Comparison of ENCODE assay signal across 14 cellular contexts in the genomic region with DNA sequence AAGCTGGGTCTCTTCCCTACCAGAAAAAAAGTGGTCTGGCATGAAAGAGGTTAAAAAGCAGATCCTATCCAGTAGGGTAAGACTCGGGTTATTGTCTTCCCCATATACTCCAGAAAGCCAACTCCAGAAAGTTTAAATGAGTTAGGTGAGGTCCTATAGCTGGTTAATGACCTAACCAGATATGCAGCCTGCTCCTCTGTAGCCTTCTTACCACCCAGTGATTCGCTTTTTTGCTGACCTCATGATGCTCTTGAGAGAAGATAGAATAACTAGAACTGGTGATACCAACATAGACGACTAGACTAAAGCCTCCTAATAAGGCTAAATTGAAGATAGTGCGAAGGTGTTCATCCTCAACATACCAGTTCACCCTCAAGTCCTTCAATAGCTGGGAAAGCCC. TPM values are rescaled to one million over a fixed set of nuclear protein-coding genes. Genes with fewer than 3 reads are reported as not detected.
DNase-seq lines count a peak whose midpoint lies in the region; ATAC-seq lines count a peak whose summit lies in the region.
"Had no signal": no experiment of that assay in that cellular context is flagged by ENCODE, and none has a peak within 500 bp of the region (broad histone marks: within the 10 kb centered on the region; RNA-seq: fewer than 3 reads in every experiment).

No MANE protein-coding gene starts in this region.

- H3K27ac ChIP-seq in layer of hippocampus (ENCODE audit: low read depth, low read length), result peak overlapping the region; percentile 65
- peak overlapping the region; percentile 11 for H3K27ac ChIP-seq in substantia nigra (ENCODE audit: low read depth, low read length, poor library complexity, severe bottlenecking)
- H3K27ac ChIP-seq: A549 had no signal

- H3K4me3 Mint-ChIP-seq in activated CD4-positive, alpha-beta T cell treated with anti-CD3 and anti-CD28 coated beads, Interleukin-2, amount 10 ng/mL, durations not matched to agents 24 days and 14 days, result peak overlapping the region; percentile 89
- H3K4me3 Mint-ChIP-seq in activated T-helper 1 cell treated with anti-CD3 and anti-CD28 coated beads, Interleukin-12 subunit alpha, Interleukin-12 subunit beta, Interleukin-2, Interleukin-4 antibody, amounts not matched to agents 30 ng/mL and 10 ng/mL and 1 ng/mL, durations not matched to agents 14 hours and 24 hours and 36 hours, result peak overlapping the region; percentile 97

- no peak for DNase-seq in activated CD4-positive, alpha-beta T cell treated with anti-CD3 and anti-CD28 coated beads, Interleukin-2, amount 10 ng/mL, durations not matched to agents 24 days and 14 days
- DNase-seq in activated CD4-positive, alpha-beta T cell treated with anti-CD3 and anti-CD28 coated beads for 1 hour, result no peak
- no peak for DNase-seq in activated T-helper 1 cell treated with anti-CD3 and anti-CD28 coated beads, Interleukin-12 subunit alpha, Interleukin-12 subunit beta, Interleukin-2, Interleukin-4 antibody, amounts not matched to agents 30 ng/mL and 10 ng/mL and 1 ng/mL, durations not matched to agents 14 hours and 24 hours and 36 hours (ENCODE audit: low spot score)
- DNase-seq in substantia nigra (lab: John Stamatoyannopoulos, UW) (no peak), NCI-H82 treated with DMSO at 0.1 percent for 48 hours (lab: John Stamatoyannopoulos, UW; ENCODE audit: unreplicated experiment) (no peak), mucosa of gallbladder (ENCODE audit: low spot score) (no peak)
- DNase-seq: DMS79, NCI-H1092, NCI-H526 treated with DMSO at 0.1 percent for 48 hours had no signal

- H3K4me1 Mint-ChIP-seq in activated CD4-positive, alpha-beta T cell treated with anti-CD3 and anti-CD28 coated beads, Interleukin-2, amount 10 ng/mL, durations not matched to agents 24 days and 14 days, result peaks cover 47% of the 10 kb centered on the region
- peaks cover 58% of the 10 kb centered on the region for H3K4me1 Mint-ChIP-seq in activated T-helper 1 cell treated with anti-CD3 and anti-CD28 coated beads, Interleukin-12 subunit alpha, Interleukin-12 subunit beta, Interleukin-2, Interleukin-4 antibody, amounts not matched to agents 30 ng/mL and 10 ng/mL and 1 ng/mL, durations not matched to agents 14 hours and 24 hours and 36 hours (ENCODE audit: low read depth)

- H3K36me3 Mint-ChIP-seq in activated CD4-positive, alpha-beta T cell treated with anti-CD3 and anti-CD28 coated beads, Interleukin-2, amount 10 ng/mL, durations not matched to agents 24 days and 14 days (ENCODE audit: low read depth), result peaks cover 56% of the 10 kb centered on the region
- H3K36me3 Mint-ChIP-seq in activated T-helper 1 cell treated with anti-CD3 and anti-CD28 coated beads, Interleukin-12 subunit alpha, Interleukin-12 subunit beta, Interleukin-2, Interleukin-4 antibody, amounts not matched to agents 30 ng/mL and 10 ng/mL and 1 ng/mL, durations not matched to agents 14 hours and 24 hours and 36 hours (ENCODE audit: low read depth), result peaks cover 45% of the 10 kb centered on the region

- intact Hi-C loops in activated CD4-positive, alpha-beta T cell treated with anti-CD3 and anti-CD28 coated beads, Interleukin-2, amount 10 ng/mL, durations not matched to agents 24 days and 14 days (cut with micrococcal nuclease), result loop anchor here (1.0 to 5.0 kb wide), 4 partner anchors 29 to 83 kb away; partner anchors contain the start of gene GIMAP6
- intact Hi-C loops in activated T-helper 1 cell treated with anti-CD3 and anti-CD28 coated beads, Interleukin-12 subunit alpha, Interleukin-12 subunit beta, Interleukin-2, Interleukin-4 antibody, amounts not matched to agents 30 ng/mL and 10 ng/mL and 1 ng/mL, durations not matched to agents 14 hours and 24 hours and 36 hours (cut with micrococcal nuclease), result loop anchor here (1.0 kb wide), 6 partner anchors 17 to 266 kb away; partner anchors contain the start of gene GIMAP6

- H3K27me3 ChIP-seq in layer of hippocampus (ENCODE audit: control insufficient read depth, insufficient read depth, low read length), result no peaks in the 10 kb centered on the region

- no peaks in the 10 kb centered on the region for H3K27me3 Mint-ChIP-seq in activated CD4-positive, alpha-beta T cell treated with anti-CD3 and anti-CD28 coated beads, Interleukin-2, amount 10 ng/mL, durations not matched to agents 24 days and 14 days
- H3K27me3 Mint-ChIP-seq in activated T-helper 1 cell treated with anti-CD3 and anti-CD28 coated beads, Interleukin-12 subunit alpha, Interleukin-12 subunit beta, Interleukin-2, Interleukin-4 antibody, amounts not matched to agents 30 ng/mL and 10 ng/mL and 1 ng/mL, durations not matched to agents 14 hours and 24 hours and 36 hours (ENCODE audit: insufficient read depth), result no peaks in the 10 kb centered on the region

- H3K9me3 Mint-ChIP-seq in activated CD4-positive, alpha-beta T cell treated with anti-CD3 and anti-CD28 coated beads, Interleukin-2, amount 10 ng/mL, durations not matched to agents 24 days and 14 days, result peaks cover 16% of the 10 kb centered on the region
- peaks cover 20% of the 10 kb centered on the region for H3K9me3 Mint-ChIP-seq in activated T-helper 1 cell treated with anti-CD3 and anti-CD28 coated beads, Interleukin-12 subunit alpha, Interleukin-12 subunit beta, Interleukin-2, Interleukin-4 antibody, amounts not matched to agents 30 ng/mL and 10 ng/mL and 1 ng/mL, durations not matched to agents 14 hours and 24 hours and 36 hours

- ATAC-seq in GM19328 (IDR thresholded peaks at IDR 0.05; ENCODE audit: unreplicated experiment), result no peak

- peak overlapping the region; percentile 87 for H3K27ac Mint-ChIP-seq in activated CD4-positive, alpha-beta T cell treated with anti-CD3 and anti-CD28 coated beads, Interleukin-2, amount 10 ng/mL, durations not matched to agents 24 days and 14 days
- peak overlapping the region; percentile 75 for H3K27ac Mint-ChIP-seq in activated T-helper 1 cell treated with anti-CD3 and anti-CD28 coated beads, Interleukin-12 subunit alpha, Interleukin-12 subunit beta, Interleukin-2, Interleukin-4 antibody, amounts not matched to agents 30 ng/mL and 10 ng/mL and 1 ng/mL, durations not matched to agents 14 hours and 24 hours and 36 hours

RNA-seq across cellular contexts. Expression of gene GIMAP1, which starts 0.7 kb away (rescaled TPM):
- total RNA-seq in activated CD4-positive, alpha-beta T cell treated with anti-CD3 and anti-CD28 coated beads, Interleukin-2, amount 10 ng/mL, durations not matched to agents 24 days and 14 days, result 4.9 and 6.0 TPM in 2 replicates
- total RNA-seq in activated T-helper 1 cell treated with anti-CD3 and anti-CD28 coated beads, Interleukin-12 subunit alpha, Interleukin-12 subunit beta, Interleukin-2, Interleukin-4 antibody, amounts not matched to agents 30 ng/mL and 10 ng/mL and 1 ng/mL, durations not matched to agents 14 hours and 24 hours and 36 hours, result 4.6 and 4.9 TPM in 2 replicates
- total RNA-seq in mucosa of gallbladder, result 5.1 TPM
- total RNA-seq: HT-29, SK-MEL-5 had no signal

RNA-seq across cellular contexts. Expression of gene GIMAP5, which starts 21.5 kb away (rescaled TPM):
- total RNA-seq in activated CD4-positive, alpha-beta T cell treated with anti-CD3 and anti-CD28 coated beads, Interleukin-2, amount 10 ng/mL, durations not matched to agents 24 days and 14 days, result 44.4 and 50.9 TPM in 2 replicates
- 53.8 and 59.7 TPM in 2 replicates for total RNA-seq in activated T-helper 1 cell treated with anti-CD3 and anti-CD28 coated beads, Interleukin-12 subunit alpha, Interleukin-12 subunit beta, Interleukin-2, Interleukin-4 antibody, amounts not matched to agents 30 ng/mL and 10 ng/mL and 1 ng/mL, durations not matched to agents 14 hours and 24 hours and 36 hours
- total RNA-seq in mucosa of gallbladder, result 9.8 TPM
- total RNA-seq: HT-29 had no signal

RNA-seq across cellular contexts. Expression of gene GIMAP2, which starts 30.2 kb away (rescaled TPM):
- 28.2 TPM in 2 replicates for total RNA-seq in activated CD4-positive, alpha-beta T cell treated with anti-CD3 and anti-CD28 coated beads, Interleukin-2, amount 10 ng/mL, durations not matched to agents 24 days and 14 days
- total RNA-seq in activated T-helper 1 cell treated with anti-CD3 and anti-CD28 coated beads, Interleukin-12 subunit alpha, Interleukin-12 subunit beta, Interleukin-2, Interleukin-4 antibody, amounts not matched to agents 30 ng/mL and 10 ng/mL and 1 ng/mL, durations not matched to agents 14 hours and 24 hours and 36 hours, result 24.7 and 29.7 TPM in 2 replicates
- total RNA-seq in mucosa of gallbladder, result 19.1 TPM
- total RNA-seq: HT-29 had no signal
